In genomic region chr1:214551052-214551435, GRCh38 we compare ENCODE assay signal across 8 cellular contexts. TPM values are rescaled to one million over a fixed set of nuclear protein-coding genes. Genes with fewer than 3 reads are reported as not detected.
DNase-seq lines count a peak whose midpoint lies in the region; ATAC-seq, FAIRE-seq and TF ChIP-seq lines count a peak whose summit lies in the region.

No MANE protein-coding gene starts in this region.

- H3K4me1 ChIP-seq in A549 = peaks cover 49% of the 10 kb centered on the region

- H3K4me3 ChIP-seq in A549 = peak overlapping the region; percentile 85
- peak overlapping the region; percentile 68 for H3K4me3 ChIP-seq in WERI-Rb-1 (ENCODE audit: low read depth, low read length)

- no peaks in the 10 kb centered on the region for H3K36me3 Mint-ChIP-seq in progenitor cell of endocrine pancreas (ENCODE audit: insufficient read depth)

- no peaks in the 10 kb centered on the region for H3K36me3 ChIP-seq in WERI-Rb-1

- H3K27ac ChIP-seq in A549 (peak overlapping the region; percentile 93 to 97), WERI-Rb-1 (no peak overlapping the region)

- H3K9me3 ChIP-seq in A549 (no peaks in the 10 kb centered on the region), WERI-Rb-1 (ENCODE audit: severe bottlenecking) (no peaks in the 10 kb centered on the region)

- ATAC-seq in A549 = peak; percentile 61 to 66
- ATAC-seq in GM21786 (IDR thresholded peaks at IDR 0.05; ENCODE audit: unreplicated experiment) = peak; percentile 10
- no peak for ATAC-seq in GM18867 (IDR thresholded peaks at IDR 0.05; ENCODE audit: unreplicated experiment)

- TF ChIP-seq CTCF in A549 (IDR thresholded peaks at IDR 0.05) (no peak), WERI-Rb-1 (IDR thresholded peaks at IDR 0.05; ENCODE audit: low read depth, low read length) (no peak), progenitor cell of endocrine pancreas (IDR thresholded peaks at IDR 0.05; ENCODE audit: unreplicated experiment) (no peak)

- FAIRE-seq in A549 (lab: Jason Lieb, UNC) = no peak

- peaks cover 39% of the 10 kb centered on the region for H3K4me1 Mint-ChIP-seq in progenitor cell of endocrine pancreas (ENCODE audit: low read depth)

- no peak for TF ChIP-seq EP300 in A549 (IDR thresholded peaks at IDR 0.05)

- DNase-seq in A549 (ENCODE audit: low read depth in 1 of 2, low spot score in 1 of 2) (peak in 1 of 2 experiments; percentile 70), WERI-Rb-1 (no peak), germinal center (ENCODE audit: low spot score) (peak; percentile 7), progenitor cell of endocrine pancreas (ENCODE audit: low spot score, unreplicated experiment) (peak; percentile 57), retina (no peak), NCI-H524 treated with DMSO at 0.1 percent for 48 hours (lab: John Stamatoyannopoulos, UW) (no peak)

- H3K27me3 Mint-ChIP-seq in progenitor cell of endocrine pancreas = no peaks in the 10 kb centered on the region

- H3K27me3 ChIP-seq in WERI-Rb-1 (ENCODE audit: insufficient read depth, low read depth, severe bottlenecking) = peaks cover 24% of the 10 kb centered on the region

- POLR2A ChIA-PET in A549 (lab: Yijun Ruan, JAX) = interaction anchor here (0.7 to 2.3 kb wide), 11 partner anchors 15 to 123 kb away, joined by 3 to 14 read pairs (median 5); partner anchors contain the start of gene CENPF

- no peaks in the 10 kb centered on the region for H3K9me3 Mint-ChIP-seq in progenitor cell of endocrine pancreas (ENCODE audit: low read depth)

- 0 out of 2 replicates have a peak, but pooled peaks have one; percentile 3 for TF ChIP-seq POLR2A in A549 (IDR thresholded peaks at IDR 0.05; ENCODE audit: low read length)

- peak overlapping the region; percentile 84 for H3K4me2 ChIP-seq in A549

- peak overlapping the region; percentile 84 for H3K4me3 Mint-ChIP-seq in progenitor cell of endocrine pancreas (ENCODE audit: low read depth)

- CTCF ChIA-PET in A549 (lab: Yijun Ruan, JAX) = interaction anchor here (0.6 to 8.5 kb wide), 16 partner anchors 8 to 337 kb away, joined by 3 to 116 read pairs (median 4); no protein-coding TSS in a partner anchor

- no peak; a peak in 1 of 5 replicates for TF ChIP-seq RAD21 in A549 (conservative IDR thresholded peaks at IDR 0.05 in 1 of 2, IDR thresholded peaks at IDR 0.05 in 1 of 2)

- WGBS in A549 (ENCODE audit: missing lambda C conversion rate) = 2% methylated on average over 10 of the region's 42 CpGs

- peak overlapping the region; percentile 99 for H3K27ac Mint-ChIP-seq in progenitor cell of endocrine pancreas

TF ChIP-seq in A549, 52 proteins besides CTCF, POLR2A, EP300 and RAD21:
- TF ChIP-seq PHF8 (IDR thresholded peaks at IDR 0.05; ENCODE audit: borderline replicate concordance, low read depth) (peak; percentile 60; the same call in 1 of the 2 replicates), ZC3H11A (IDR thresholded peaks at IDR 0.05) (no peak)

RNA-seq across cellular contexts. Expression of gene PTPN14, which starts 0.4 kb away (rescaled TPM):
- 9.9 and 10.0 TPM in 2 replicates for polyA plus RNA-seq in A549 (2011; rRNA removed)
- polyA plus RNA-seq in A549 (2012; cell fraction: cytosol; rRNA removed) = 5.7 and 7.5 TPM in 2 replicates
- polyA plus RNA-seq in A549 (2012; cell fraction: nucleus; rRNA removed) = 9.2 and 11.5 TPM in 2 replicates
- polyA plus RNA-seq in A549 (2017; fragmentation: RNase III; extraction: RNeasy Plus Mini Kit Qiagen cat#74134 plus additional on column Dnase treatment) = 9.2 to 13.0 TPM (median 10.3 TPM) in 3 replicates
- 30.7 and 38.9 TPM in 2 replicates for polyA minus RNA-seq in A549 (2011; rRNA and poly(A)+ RNA removed)
- 37.0 and 43.3 TPM in 2 replicates for total RNA-seq in progenitor cell of endocrine pancreas

RNA-seq across cellular contexts. Expression of gene CENPF, which starts 52.0 kb away (rescaled TPM):
- polyA plus RNA-seq in A549 (2011; rRNA removed) = 57.7 and 70.6 TPM in 2 replicates
- polyA plus RNA-seq in A549 (2012; cell fraction: cytosol; rRNA removed) = 12.9 and 14.1 TPM in 2 replicates
- 23.3 and 27.1 TPM in 2 replicates for polyA plus RNA-seq in A549 (2012; cell fraction: nucleus; rRNA removed)
- 53.0 to 56.0 TPM (median 53.5 TPM) in 3 replicates for polyA plus RNA-seq in A549 (2017; fragmentation: RNase III; extraction: RNeasy Plus Mini Kit Qiagen cat#74134 plus additional on column Dnase treatment)
- polyA minus RNA-seq in A549 (2011; rRNA and poly(A)+ RNA removed) = 22.2 and 23.0 TPM in 2 replicates
- total RNA-seq in progenitor cell of endocrine pancreas = 62.1 and 62.8 TPM in 2 replicates

Comparison
In these comparisons a context has a peak if more than half of its experiments do, and no peak if none do; other contexts are left out.
1. DNase-seq: peak in germinal center (single experiment) and progenitor cell of endocrine pancreas (single experiment); none in WERI-Rb-1 (single experiment), retina (single experiment) and NCI-H524 treated with DMSO at 0.1 percent for 48 hours (single experiment).